In genomic region chr20:17525650-17526049, GRCh38 we compare ENCODE assay signal across 8 cellular contexts.
DNase-seq lines count a peak whose midpoint lies in the region; ATAC-seq and TF ChIP-seq lines count a peak whose summit lies in the region.

No MANE protein-coding gene starts in this region.

- peak; percentile 55 for ATAC-seq in HG03565 (IDR thresholded peaks at IDR 0.05; ENCODE audit: unreplicated experiment)
- no peak for ATAC-seq in HG02571 (IDR thresholded peaks at IDR 0.05; ENCODE audit: unreplicated experiment)

- no peak for TF ChIP-seq CTCF in GM13977 (IDR thresholded peaks at IDR 0.05; ENCODE audit: extremely low read depth, insufficient read depth, missing control alignments)

- DNase-seq in DMS79 treated with DMSO at 0.1 percent for 48 hours (lab: John Stamatoyannopoulos, UW) (peak; percentile 7), DMS79 (lab: John Stamatoyannopoulos, UW) (no peak), SHP77 (lab: John Stamatoyannopoulos, UW) (peak; percentile 55 to 57), left kidney (ENCODE audit: low read depth, low spot score) (peak; percentile 79), NCI-H1694 (lab: John Stamatoyannopoulos, UW) (no peak), GM13977 (ENCODE audit: low spot score) (no peak)

- in situ Hi-C loops in GM13977 (cut with MboI; ENCODE audit: low pct_unique_long_range_greater_than_20kb, low sequenced_read_pairs, unreplicated experiment): loop anchor here (25.0 kb wide), 1 partner anchor 412 kb away; no protein-coding TSS in a partner anchor

Comparison
In these comparisons a context has a peak if more than half of its experiments do, and no peak if none do; other contexts are left out.
1. DNase-seq: peak in DMS79 treated with DMSO at 0.1 percent for 48 hours (single experiment), SHP77 (2 of 2) and left kidney (single experiment); none in DMS79 (single experiment), NCI-H1694 (single experiment) and GM13977 (single experiment).